In genomic region chr12:69779928-69780327, GRCh38 we compare ENCODE assay signal across 9 cellular contexts. TPM values are rescaled to one million over a fixed set of nuclear protein-coding genes. Genes with fewer than 3 reads are reported as not detected.
DNase-seq lines count a peak whose midpoint lies in the region; ATAC-seq and TF ChIP-seq lines count a peak whose summit lies in the region.
"Had no signal": no experiment of that assay in that cellular context is flagged by ENCODE, and none has a peak within 500 bp of the region (broad histone marks: within the 10 kb centered on the region; RNA-seq: fewer than 3 reads in every experiment).

No MANE protein-coding gene starts in this region.

- no peaks in the 10 kb centered on the region for H3K4me1 ChIP-seq in transverse colon

- no peak for TF ChIP-seq POLR2A in transverse colon (IDR thresholded peaks at IDR 0.05)

- CTCF ChIA-PET in AG04449 (lab: Yijun Ruan, JAX) = interaction anchor here (1.5 to 1.8 kb wide), 2 partner anchors 809 to 950 kb away, joined by 3 to 10 read pairs; no protein-coding TSS in a partner anchor

- H3K36me3 ChIP-seq in transverse colon = no peaks in the 10 kb centered on the region

- no peaks in the 10 kb centered on the region for H3K9me3 ChIP-seq in transverse colon

- ATAC-seq in GM21447 (IDR thresholded peaks at IDR 0.05; ENCODE audit: unreplicated experiment) = no peak
- ATAC-seq in GM21360 (IDR thresholded peaks at IDR 0.05; ENCODE audit: unreplicated experiment) = no peak
- ATAC-seq: left cardiac atrium had no signal

- peak; percentile 33 for TF ChIP-seq CTCF in AG04449 (IDR thresholded peaks at IDR 0.05; ENCODE audit: insufficient read depth, low read length, missing control alignments)
- TF ChIP-seq CTCF in transverse colon (IDR thresholded peaks at IDR 0.05) = no peak

- POLR2A ChIA-PET in AG04449 (lab: Yijun Ruan, JAX) = no interaction called here

- in situ Hi-C loops in transverse colon (cut with MboI; ENCODE audit: low pct_ligation_motif_present in 1 of 4, low pct_unique_long_range_greater_than_20kb in 1 of 4, low sequenced_read_pairs in 3 of 4) = no loop called here

- no peak for TF ChIP-seq EP300 in transverse colon (IDR thresholded peaks at IDR 0.05; ENCODE audit: low read depth)

- DNase-seq in AG04449 (ENCODE audit: low read depth, low spot score) = no peak
- DNase-seq in HCEC 1CT = peak; percentile 66
- peak; percentile 52 for DNase-seq in RKO (ENCODE audit: low spot score)
- DNase-seq in globus pallidus (ENCODE audit: low spot score) = peak; percentile 5
- DNase-seq in transverse colon = no peak
- no peak for DNase-seq in activated T-cell treated with anti-CD3 and anti-CD28 coated beads, Interleukin-2, amount 50 U/mL, for 48 hours
- DNase-seq: left cardiac atrium had no signal

- 67 to 83% methylated on average over 1 to 7 of the region's 7 CpGs for WGBS in transverse colon (ENCODE audit: low coverage in 1 of 2), 2 donors

- H3K4me3 ChIP-seq in AG04449 (ENCODE audit: low read depth, low read length) = no peak overlapping the region
- H3K4me3 ChIP-seq in transverse colon = no peak overlapping the region

- H3K27me3 ChIP-seq in transverse colon = no peaks in the 10 kb centered on the region

- no peak overlapping the region for H3K27ac ChIP-seq in transverse colon

- intact Hi-C loops in transverse colon (cut with DNase I; ENCODE audit: low total_unique reads) = no loop called here

RNA-seq across cellular contexts. Expression of gene RAB3IP, which starts 41.3 kb away (rescaled TPM):
- total RNA-seq in transverse colon = 10 to 100 TPM; 24.1 to 38.4 (median 36.3) TPM

RNA-seq across cellular contexts. Expression of gene MYRFL, which starts 45.1 kb away (rescaled TPM):
- total RNA-seq in transverse colon = under 1 TPM in 2 of 4 donors, not detected in 2; 0.48 to 0.68 TPM

Comparison
In these comparisons a context has a peak if more than half of its experiments do, and no peak if none do; other contexts are left out.
1. DNase-seq: peak in HCEC 1CT (single experiment), RKO (single experiment) and globus pallidus (single experiment); none in AG04449 (single experiment), transverse colon (single experiment) and activated T-cell treated with anti-CD3 and anti-CD28 coated beads, Interleukin-2, amount 50 U/mL, for 48 hours (0 of 2).